In genomic region chr2:149160701-149161217, GRCh38 we compare ENCODE assay signal across 8 cellular contexts.
A peak's percentile ranks its signal among the peaks of the same experiment; 100 is the strongest.
DNase-seq lines count a peak whose midpoint lies in the region; ATAC-seq and TF ChIP-seq lines count a peak whose summit lies in the region.

No MANE protein-coding gene starts in this region.

- no peak overlapping the region for H3K27ac Mint-ChIP-seq in IgD-negative memory B cell

- ATAC-seq in GM21447 (IDR thresholded peaks at IDR 0.05; ENCODE audit: unreplicated experiment) (peak; percentile 97), Right ventricle myocardium inferior (no peak)
- ATAC-seq in activated T-cell treated with anti-CD3 and anti-CD28 coated beads, Interleukin-2, amount 50 U/mL, for 4 hours: peak; percentile 87 to 96

- peaks cover 61% of the 10 kb centered on the region for H3K27me3 Mint-ChIP-seq in IgD-negative memory B cell
- peaks cover 13% of the 10 kb centered on the region for H3K27me3 Mint-ChIP-seq in activated T-cell treated with anti-CD3 and anti-CD28 coated beads, Interleukin-2, amount 50 U/mL, for 4 hours (ENCODE audit: low read depth)

- intact Hi-C loops in Right ventricle myocardium inferior (cut with DNase I): no loop called here

- peak overlapping the region in 3 of 4 donors; percentile 49 to 85 (median 82) for H3K4me3 Mint-ChIP-seq in IgD-negative memory B cell
- H3K4me3 Mint-ChIP-seq in activated T-cell treated with anti-CD3 and anti-CD28 coated beads, Interleukin-2, amount 50 U/mL, for 4 hours: no peak overlapping the region

- no peak for TF ChIP-seq CTCF in GM12864 (IDR thresholded peaks at IDR 0.05; ENCODE audit: low read depth, low read length, missing control alignments)

- peak; percentile 34 for DNase-seq in GM12864 (ENCODE audit: low read depth)
- peak; percentile 9 for DNase-seq in activated T-cell treated with anti-CD3 and anti-CD28 coated beads, Interleukin-2, amount 50 U/mL, for 4 hours
- DNase-seq in stimulated activated naive CD4-positive, alpha-beta T cell treated with Interleukin-2 at 50 U/mL for 16 hours (lab: John Stamatoyannopoulos, UW): peak; percentile 4
- DNase-seq in Right ventricle myocardium inferior (ENCODE audit: missing footprints): no peak
- DNase-seq in AG08395 (ENCODE audit: low spot score): no peak
- DNase-seq in anterior cingulate cortex (lab: John Stamatoyannopoulos, UW): no peak

- H3K4me3 ChIP-seq in GM12864 (ENCODE audit: low read depth, low read length): no peak overlapping the region

- H3K36me3 Mint-ChIP-seq in IgD-negative memory B cell: no peaks in the 10 kb centered on the region
- H3K36me3 Mint-ChIP-seq in activated T-cell treated with anti-CD3 and anti-CD28 coated beads, Interleukin-2, amount 50 U/mL, for 4 hours (ENCODE audit: insufficient read depth): no peaks in the 10 kb centered on the region

- H3K4me1 Mint-ChIP-seq in IgD-negative memory B cell: peaks cover 11 to 24% (median 18%) of the 10 kb centered on the region in 3 donors
- H3K4me1 Mint-ChIP-seq in activated T-cell treated with anti-CD3 and anti-CD28 coated beads, Interleukin-2, amount 50 U/mL, for 4 hours (ENCODE audit: low read depth): peaks cover 13% of the 10 kb centered on the region

- H3K9me3 Mint-ChIP-seq in IgD-negative memory B cell: peaks cover 0 to 4% (median 4%) of the 10 kb centered on the region in 3 donors
- H3K9me3 Mint-ChIP-seq in activated T-cell treated with anti-CD3 and anti-CD28 coated beads, Interleukin-2, amount 50 U/mL, for 4 hours: no peaks in the 10 kb centered on the region

Comparison
In these comparisons a context has a peak if more than half of its experiments do, and no peak if none do; other contexts are left out.
1. DNase-seq: peak in GM12864 (single experiment), activated T-cell treated with anti-CD3 and anti-CD28 coated beads, Interleukin-2, amount 50 U/mL, for 4 hours (single experiment) and stimulated activated naive CD4-positive, alpha-beta T cell treated with Interleukin-2 at 50 U/mL for 16 hours (single experiment); none in Right ventricle myocardium inferior (single experiment), AG08395 (single experiment) and anterior cingulate cortex (0 of 58).